In genomic region chr1:55216078-55216477, GRCh38 we compare ENCODE assay signal across 8 cellular contexts. TPM values are rescaled to one million over a fixed set of nuclear protein-coding genes. Genes with fewer than 3 reads are reported as not detected.
DNase-seq lines count a peak whose midpoint lies in the region; ATAC-seq and TF ChIP-seq lines count a peak whose summit lies in the region.

No MANE protein-coding gene starts in this region.

- TF ChIP-seq CTCF in SU-DHL-6 (IDR thresholded peaks at IDR 0.05; ENCODE audit: insufficient read depth, low read length, poor library complexity, severe bottlenecking) (no peak), fibroblast of villous mesenchyme (IDR thresholded peaks at IDR 0.05; ENCODE audit: insufficient read depth, low read depth, low read length) (no peak)

- no peak overlapping the region for H3K27ac ChIP-seq in SU-DHL-6 (ENCODE audit: low read depth, low read length)
- peak overlapping the region; percentile 94 for H3K27ac ChIP-seq in skeletal muscle tissue (ENCODE audit: low read depth, low read length)

- peak overlapping the region; percentile 93 for H2AFZ ChIP-seq in SU-DHL-6 (ENCODE audit: low read depth, low read length, severe bottlenecking)

- no peaks in the 10 kb centered on the region for H3K9me3 ChIP-seq in HAP-1
- H3K9me3 ChIP-seq in SU-DHL-6 (ENCODE audit: insufficient read depth, low read length) = no peaks in the 10 kb centered on the region
- H3K9me3 ChIP-seq in skeletal muscle tissue (ENCODE audit: control insufficient read depth in 3 of 3, low read length in 3 of 3) = no peaks in the 10 kb centered on the region

- H3F3A ChIP-seq in SU-DHL-6 (ENCODE audit: insufficient read depth) = peaks cover 15% of the 10 kb centered on the region

- H4K20me1 ChIP-seq in SU-DHL-6 (ENCODE audit: low read depth, low read length) = no peaks in the 10 kb centered on the region

- H3K79me2 ChIP-seq in SU-DHL-6 (ENCODE audit: insufficient read depth, low read length) = peaks cover 16% of the 10 kb centered on the region

- in situ Hi-C loops in HAP-1 (cut with MboI; ENCODE audit: low sequenced_read_pairs) = no loop called here

- H3K27me3 ChIP-seq in HAP-1 (ENCODE audit: low read depth) (no peaks in the 10 kb centered on the region), SU-DHL-6 (ENCODE audit: low read length) (no peaks in the 10 kb centered on the region), skeletal muscle tissue (ENCODE audit: control insufficient read depth in 3 of 3, insufficient read depth in 3 of 3, low read length in 3 of 3) (no peaks in the 10 kb centered on the region)

- H3K36me3 ChIP-seq in HAP-1 (replicated peaks) (no peaks in the 10 kb centered on the region), SU-DHL-6 (ENCODE audit: low read length) (no peaks in the 10 kb centered on the region), skeletal muscle tissue (ENCODE audit: control insufficient read depth in 3 of 3, insufficient read depth in 3 of 3, low read length in 3 of 3) (no peaks in the 10 kb centered on the region)

- peak overlapping the region; percentile 91 for H3K9ac ChIP-seq in SU-DHL-6 (ENCODE audit: low read length)
- peak overlapping the region; percentile 93 to 98 (median 96) for H3K9ac ChIP-seq in skeletal muscle tissue (ENCODE audit: low read depth in 1 of 3, low read length in 3 of 3)

- peak overlapping the region; percentile 67 for H3K4me3 ChIP-seq in HAP-1
- H3K4me3 ChIP-seq in SU-DHL-6 (ENCODE audit: insufficient read depth, low read length, poor library complexity, severe bottlenecking) = peak overlapping the region; percentile 84
- peak overlapping the region; percentile 85 for H3K4me3 ChIP-seq in fibroblast of villous mesenchyme (ENCODE audit: low read depth, low read length)
- H3K4me3 ChIP-seq in skeletal muscle tissue (ENCODE audit: low read length in 3 of 3) = peak overlapping the region; percentile 85 to 90 (median 87)

- peak overlapping the region; percentile 78 for H3K4me2 ChIP-seq in SU-DHL-6 (ENCODE audit: low read depth, low read length, poor library complexity, severe bottlenecking)

- peaks cover 23% of the 10 kb centered on the region for H3K4me1 ChIP-seq in HAP-1
- H3K4me1 ChIP-seq in skeletal muscle tissue (ENCODE audit: control insufficient read depth in 3 of 3, insufficient read depth in 3 of 3, low read length in 3 of 3) = peaks cover 33 to 43% (median 37%) of the 10 kb centered on the region in 3 donors

- DNase-seq in HAP-1 (ENCODE audit: low spot score in 2 of 2) = no peak
- no peak for DNase-seq in fibroblast of villous mesenchyme (ENCODE audit: low read depth)
- no peak for DNase-seq in SW480 (ENCODE audit: low spot score)
- no peak for DNase-seq in hepatic stellate cell (ENCODE audit: low spot score)
- no peak for DNase-seq in UCSD-AML1 (lab: John Stamatoyannopoulos, UW; ENCODE audit: unreplicated experiment)

- no peak for ATAC-seq in HG03159 (IDR thresholded peaks at IDR 0.05; ENCODE audit: unreplicated experiment)

- no peaks in the 10 kb centered on the region for H3K9me2 ChIP-seq in SU-DHL-6 (replicated peaks; ENCODE audit: insufficient read depth, low read length)

RNA-seq across cellular contexts. Expression of gene USP24, which starts 0.9 kb away (rescaled TPM):
- total RNA-seq in fibroblast of villous mesenchyme (40.6 and 44.0 TPM in 2 replicates), skeletal muscle tissue (45.9 TPM)
